ENCODE assay signal across 20 cellular contexts in the genomic region with DNA sequence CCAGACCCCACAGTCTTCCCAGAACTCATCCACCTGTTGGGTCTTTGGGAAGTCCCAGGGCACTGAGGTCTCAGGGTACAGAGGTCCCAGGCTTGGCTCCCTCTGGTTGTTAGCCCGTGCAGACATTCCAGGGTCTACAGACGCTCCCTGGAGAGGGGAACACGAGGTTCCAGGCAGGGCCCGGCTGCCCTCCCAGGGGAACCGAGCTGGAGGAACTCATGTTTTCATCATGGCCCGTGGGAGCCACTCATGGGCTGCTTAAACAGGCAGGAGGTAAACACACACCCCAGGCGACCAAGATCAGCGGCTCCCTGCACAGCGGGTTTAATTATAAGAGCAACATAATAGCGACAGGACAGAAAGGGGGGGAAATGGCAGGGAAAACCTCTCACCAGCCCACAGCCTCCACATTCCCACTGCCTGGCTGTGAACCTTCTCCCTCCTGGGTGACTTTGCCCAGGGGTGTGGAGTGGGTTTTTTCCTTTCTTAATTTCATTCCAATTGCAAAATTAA. TPM values are rescaled to one million over a fixed set of nuclear protein-coding genes. Genes with fewer than 3 reads are reported as not detected.
DNase-seq lines count a peak whose midpoint lies in the region; ATAC-seq, FAIRE-seq and TF ChIP-seq lines count a peak whose summit lies in the region.
"Had no signal": no experiment of that assay in that cellular context is flagged by ENCODE, and none has a peak within 500 bp of the region (broad histone marks: within the 10 kb centered on the region; RNA-seq: fewer than 3 reads in every experiment).

No MANE protein-coding gene starts in this region.

- intact Hi-C loops in heart left ventricle (cut with DNase I) (no loop called here), PC-9 (cut with micrococcal nuclease; ENCODE audit: unreplicated experiment) (no loop called here)

- TF ChIP-seq POLR2A in heart left ventricle (IDR thresholded peaks at IDR 0.05) (no peak), erythroblast (IDR thresholded peaks at IDR 0.05; ENCODE audit: low read length) (no peak)

- no peaks in the 10 kb centered on the region; the same call in 1 of the 2 replicates for H4K20me1 ChIP-seq in PC-9 (ENCODE audit: insufficient read depth)

- CTCF ChIA-PET in PC-9 (lab: Charles Lee): no interaction called here

- FAIRE-seq in HTR-8/SVneo (lab: Jason Lieb, UNC): no peak

- 45 to 62% (median 53%) methylated on average over 9 to 10 of the region's 10 CpGs for WGBS in heart left ventricle, 4 donors

- no peaks in the 10 kb centered on the region for H3K36me3 ChIP-seq in heart left ventricle
- no peaks in the 10 kb centered on the region for H3K36me3 ChIP-seq in thoracic aorta
- no peaks in the 10 kb centered on the region for H3K36me3 ChIP-seq in PC-9 (ENCODE audit: low read depth)

- POLR2A ChIA-PET in PC-9 (lab: Charles Lee; ENCODE audit: unreplicated experiment): no interaction called here

- H3K4me3 ChIP-seq in heart left ventricle (no peak overlapping the region), thoracic aorta (peak overlapping the region; percentile 29), PC-9 (no peak overlapping the region)

- H2AFZ ChIP-seq in PC-9: no peak overlapping the region

- no peak for TF ChIP-seq CTCF in heart left ventricle (IDR thresholded peaks at IDR 0.05)
- TF ChIP-seq CTCF in thoracic aorta (IDR thresholded peaks at IDR 0.05): no peak
- TF ChIP-seq CTCF in PC-9 (conservative IDR thresholded peaks at IDR 0.05): no peak

- no TSS peak for BruUV-seq in PC-9 (replicated peaks; lab: Mats Ljungman, UMichigan)

- ATAC-seq in heart left ventricle (peak; percentile 29 to 55 (median 34)), thoracic aorta (ENCODE audit: insufficient number of reproducible peaks, low FRiP score, low read depth) (peak; percentile 64)
- ATAC-seq: PC-3 had no signal

- H3K4me1 ChIP-seq in heart left ventricle (peaks cover 0 to 19% (median 0%) of the 10 kb centered on the region in 12 donors), thoracic aorta (ENCODE audit: control insufficient read depth in 1 of 2, low read depth in 2 of 2) (peaks cover 33 to 49% of the 10 kb centered on the region in 2 donors), PC-9 (replicated peaks; ENCODE audit: insufficient read depth) (peaks cover 9% of the 10 kb centered on the region; the same call in 1 of the 2 replicates)

- H3F3A ChIP-seq in PC-9 (ENCODE audit: insufficient read depth, low read depth): peaks cover 8% of the 10 kb centered on the region

- H3K27ac ChIP-seq in heart left ventricle: peak overlapping the region in 7 of 12 donors; percentile 24 to 64 (median 44)
- peak overlapping the region; percentile 79 to 88 for H3K27ac ChIP-seq in thoracic aorta
- no peak overlapping the region for H3K27ac ChIP-seq in PC-9

- H3K27me3 ChIP-seq in heart left ventricle (peaks cover 0 to 31% (median 0%) of the 10 kb centered on the region in 9 donors), thoracic aorta (replicated peaks; ENCODE audit: insufficient read depth) (no peaks in the 10 kb centered on the region), PC-9 (ENCODE audit: insufficient read depth, low read depth) (peaks cover 52% of the 10 kb centered on the region)

- H3K9me3 ChIP-seq in heart left ventricle (no peaks in the 10 kb centered on the region), thoracic aorta (no peaks in the 10 kb centered on the region), PC-9 (ENCODE audit: insufficient read depth, low read depth) (no peaks in the 10 kb centered on the region)

- no peaks in the 10 kb centered on the region for H3K9me2 ChIP-seq in PC-9 (ENCODE audit: insufficient read depth)

- no peaks in the 10 kb centered on the region for H3K79me2 ChIP-seq in PC-9 (ENCODE audit: low read depth)

- no peak overlapping the region for H3K4me2 ChIP-seq in PC-9

- DNase-seq in NCI-H1417 (lab: John Stamatoyannopoulos, UW) (peak; percentile 63 to 94 (median 81)), NCI-H2171 (lab: John Stamatoyannopoulos, UW) (peak; percentile 61), heart left ventricle (peak in 3 of 5 donors; percentile 32 to 78 (median 66)), thoracic aorta (ENCODE audit: low spot score) (peak; percentile 40), PC-9 (no peak), erythroblast (lab: John Stamatoyannopoulos, UW) (no peak), HTR-8/SVneo (ENCODE audit: insufficient read length, low spot score) (no peak)
- DNase-seq: activated CD4-positive, alpha-beta T cell treated with anti-CD3 and anti-CD28 coated beads, Interleukin-2, amount 50 U/mL, for 1 hour; activated naive CD4-positive, alpha-beta T cell treated with anti-CD3 and anti-CD28 coated beads, Interleukin-2, amount 50 U/mL, for 16 hours; dermis blood vessel endothelial cell; DMS 273 treated with DMSO at 0.1 percent for 48 hours; glutamatergic neuron; H9; mesenchymal stem cell; nephron progenitor cell; PC-3 had no signal

RNA-seq across cellular contexts. Expression of a gene that starts 36.5 kb away (rescaled TPM):
- total RNA-seq in heart left ventricle (10 to 100 TPM in 1 of 9 donors, 1 to 10 TPM in 3, under 1 TPM in 5; 0.07 to 22.7 (median 0.56) TPM), thoracic aorta (10 to 100 TPM in 1 of 2 donors, 1 to 10 TPM in 1; 6.3 to 10.0 TPM), PC-9 (2021) (not detected in 2 replicates)
- polyA plus RNA-seq in heart left ventricle: 1 to 10 TPM; 1.7 to 2.2 TPM
- total RNA-seq: dermis blood vessel endothelial cell, epithelial cell of proximal tubule, H9, M059J, NCI-H460, PC-3 had no signal
- polyA plus RNA-seq: BJ had no signal

RNA-seq across cellular contexts. Expression of a gene that starts 45.7 kb away (rescaled TPM):
- total RNA-seq in heart left ventricle (not detected), thoracic aorta (not detected), PC-9 (2021) (not detected in 2 replicates)
- polyA plus RNA-seq in heart left ventricle: not detected
- total RNA-seq: dermis blood vessel endothelial cell, epithelial cell of proximal tubule, H9, M059J, NCI-H460, PC-3 had no signal
- polyA plus RNA-seq: BJ had no signal

Comparison
In these comparisons a context has a peak if more than half of its experiments do, and no peak if none do; other contexts are left out.
1. DNase-seq: peak in NCI-H1417 (3 of 3), NCI-H2171 (single experiment), heart left ventricle (3 of 5) and thoracic aorta (single experiment); none in PC-9 (0 of 2), erythroblast (0 of 2) and HTR-8/SVneo (single experiment).